Comparison of ENCODE assay signal across 8 cellular contexts in genomic region chr4:42282081-42282901, GRCh38.
DNase-seq lines count a peak whose midpoint lies in the region; ATAC-seq, FAIRE-seq and TF ChIP-seq lines count a peak whose summit lies in the region.

No MANE protein-coding gene starts in this region.

- no peaks in the 10 kb centered on the region for H3K9me3 ChIP-seq in Peyer's patch
- H3K9me3 ChIP-seq in HepG2 (ENCODE audit: low read length), result no peaks in the 10 kb centered on the region
- no peaks in the 10 kb centered on the region for H3K9me3 ChIP-seq in thyroid gland

- peak; percentile 32 for FAIRE-seq in HepG2 (lab: Jason Lieb, UNC)

- no peaks in the 10 kb centered on the region for H3K79me2 ChIP-seq in HepG2 (ENCODE audit: insufficient read depth, low read length)

- in situ Hi-C loops in HepG2 (cut with HindIII; ENCODE audit: extremely low pct_ligation_motif_present, low pct_unique_long_range_greater_than_20kb), result loop anchor here (5.0 kb wide), 1 partner anchor 240 kb away; no protein-coding TSS in a partner anchor

- H3K4me3 ChIP-seq in AG09309 (ENCODE audit: control insufficient read depth, low read depth, low read length) (no peak overlapping the region), GM12864 (ENCODE audit: low read depth, low read length) (no peak overlapping the region), Peyer's patch (no peak overlapping the region), choroid plexus epithelial cell (ENCODE audit: low read depth, low read length) (no peak overlapping the region), HepG2 (replicated peaks in 1 of 3; ENCODE audit: insufficient read depth in 1 of 3, low read depth in 2 of 3, low read length in 3 of 3) (no peak overlapping the region), thyroid gland (replicated peaks in 1 of 3) (no peak overlapping the region)

- no peak overlapping the region for H3K9ac ChIP-seq in HepG2 (ENCODE audit: insufficient read depth, low read depth, low read length)

- no peaks in the 10 kb centered on the region for H3K36me3 ChIP-seq in Peyer's patch
- no peaks in the 10 kb centered on the region for H3K36me3 ChIP-seq in HepG2 (replicated peaks in 1 of 2; ENCODE audit: control insufficient read depth in 1 of 2, insufficient read depth in 2 of 2, low read length in 2 of 2)
- H3K36me3 ChIP-seq in thyroid gland, result no peaks in the 10 kb centered on the region

- no peak overlapping the region for H3K27ac ChIP-seq in Peyer's patch
- H3K27ac ChIP-seq in HepG2 (ENCODE audit: extremely low read length, insufficient read depth, low read length), result no peak overlapping the region
- no peak overlapping the region for H3K27ac ChIP-seq in thyroid gland

- CTCF ChIA-PET in HEK293T (lab: Yijun Ruan, JAX), result interaction anchor here (0.6 to 1.5 kb wide), 8 partner anchors 10 to 239 kb away, joined by 3 to 4 read pairs (median 3); no protein-coding TSS in a partner anchor
- CTCF ChIA-PET in HepG2 (lab: Yijun Ruan, JAX; ENCODE audit: low intra/inter-chr PET ratio, low total read pairs), result interaction anchor here (2.1 kb wide), 1 partner anchor 237 kb away, joined by 11 read pairs; no protein-coding TSS in a partner anchor

- TF ChIP-seq CTCF in AG09309 (IDR thresholded peaks at IDR 0.05; ENCODE audit: control insufficient read depth, insufficient read depth, low read depth, low read length, missing control alignments) (peak; percentile 44), GM12864 (IDR thresholded peaks at IDR 0.05; ENCODE audit: low read depth, low read length, missing control alignments) (peak; percentile 65), LNCAP (IDR thresholded peaks at IDR 0.05) (peak; percentile 81), Peyer's patch (IDR thresholded peaks at IDR 0.05) (peak in 5 of 6 experiments; percentile 46 to 67 (median 65)), choroid plexus epithelial cell (conservative IDR thresholded peaks at IDR 0.05; ENCODE audit: low read depth, low read length) (peak; percentile 64), HepG2 (CRISPR knock-in tag; IDR thresholded peaks at IDR 0.05) (peak; percentile 67), thyroid gland (IDR thresholded peaks at IDR 0.05) (peak; percentile 33 to 79 (median 61))

- DNase-seq in AG09309 (ENCODE audit: low read depth) (no peak), GM12864 (ENCODE audit: low read depth) (peak; percentile 47), HEK293T (ENCODE audit: extremely low spot score) (peak; percentile 73), Peyer's patch (peak in 1 of 3 donors; percentile 75), choroid plexus epithelial cell (ENCODE audit: low read depth) (peak; percentile 74), HepG2 (ENCODE audit: low spot score) (peak; percentile 65), thyroid gland (peak; percentile 37 to 47)

- no peak for TF ChIP-seq POLR2A in Peyer's patch (IDR thresholded peaks at IDR 0.05)
- no peak for TF ChIP-seq POLR2A in HepG2 (IDR thresholded peaks at IDR 0.05; ENCODE audit: insufficient read depth in 1 of 2, low read depth in 2 of 2, low read length in 2 of 2)
- no peak for TF ChIP-seq POLR2A in thyroid gland (IDR thresholded peaks at IDR 0.05)

- H3K4me1 ChIP-seq in Peyer's patch (no peaks in the 10 kb centered on the region), HepG2 (ENCODE audit: insufficient read depth, low read length) (0 out of 2 replicates have a peak, but pooled peaks cover 5% of the 10 kb centered on the region), thyroid gland (no peaks in the 10 kb centered on the region)

- TF ChIP-seq EP300 in HepG2 (IDR thresholded peaks at IDR 0.05; ENCODE audit: low read depth in 2 of 2, low read length in 2 of 2) (no peak), HepG2 (CRISPR knock-in tag; IDR thresholded peaks at IDR 0.05; ENCODE audit: borderline replicate concordance) (no peak)

- H2AFZ ChIP-seq in HepG2 (ENCODE audit: low read length), result no peak overlapping the region

- 36% methylated on average over 12 of the region's 12 CpGs for WGBS in HepG2 (ENCODE audit: low lambda C conversion rate)
- 22 to 23% methylated on average over 12 of the region's 12 CpGs for WGBS in thyroid gland, 2 donors

- TF ChIP-seq RAD21 in HepG2 (CRISPR knock-in tag; IDR thresholded peaks at IDR 0.05), result peak; percentile 33; the same call in 1 of the 2 replicates

- H3K27me3 ChIP-seq in Peyer's patch (no peaks in the 10 kb centered on the region), HepG2 (ENCODE audit: control insufficient read depth in 1 of 2, insufficient read depth in 2 of 2, low read length in 2 of 2) (no peaks in the 10 kb centered on the region; a peak in 1 of 5 replicates), thyroid gland (no peaks in the 10 kb centered on the region)

- H3K4me2 ChIP-seq in HepG2 (ENCODE audit: low read depth, low read length), result no peak overlapping the region

- peak; percentile 93 for ATAC-seq in HepG2

- no peaks in the 10 kb centered on the region for H4K20me1 ChIP-seq in HepG2 (ENCODE audit: insufficient read depth, low read length)

- POLR2A ChIA-PET in HEK293T (lab: Yijun Ruan, JAX) (no interaction called here), HepG2 (lab: Yijun Ruan, JAX) (no interaction called here)

- intact Hi-C loops in HepG2 (cut with micrococcal nuclease; ENCODE audit: unreplicated experiment), result loop anchor here (1.0 to 2.0 kb wide), 2 partner anchors 21 to 238 kb away; no protein-coding TSS in a partner anchor
- intact Hi-C loops in thyroid gland (cut with DNase I), result loop anchor here (10.0 kb wide), 1 partner anchor 243 kb away; no protein-coding TSS in a partner anchor

- BruUV-seq in HepG2 (replicated peaks; lab: Mats Ljungman, UMichigan), result no TSS peak

TF ChIP-seq in HEK293T, 16 proteins besides CTCF, POLR2A, EP300 and RAD21:
- TF ChIP-seq FOXK2 (IDR thresholded peaks at IDR 0.05) (no peak), SP1 (IDR thresholded peaks at IDR 0.05) (no peak), NFRKB (IDR thresholded peaks at IDR 0.05) (no peak), ARNT (IDR thresholded peaks at IDR 0.05) (no peak), PKNOX1 (IDR thresholded peaks at IDR 0.05) (no peak), ZNF384 (IDR thresholded peaks at IDR 0.05) (no peak), TARDBP (IDR thresholded peaks at IDR 0.05) (no peak), ELF4 (IDR thresholded peaks at IDR 0.05) (no peak), SUZ12 (IDR thresholded peaks at IDR 0.05) (no peak)

TF ChIP-seq in HepG2, 621 proteins besides CTCF, POLR2A, EP300 and RAD21:
- no peak for TF ChIP-seq ZNF235 (CRISPR knock-in tag; IDR thresholded peaks at IDR 0.05; ENCODE audit: borderline replicate concordance)
- TF ChIP-seq STAG1 (CRISPR knock-in tag; IDR thresholded peaks at IDR 0.05), result peak; percentile 64
- peak; percentile 43 for TF ChIP-seq SMC3 (IDR thresholded peaks at IDR 0.05; ENCODE audit: low read length)
- no peak for TF ChIP-seq PRDM10 (CRISPR knock-in tag; IDR thresholded peaks at IDR 0.05; ENCODE audit: low read depth)
